Comparison of ENCODE assay signal across 20 cellular contexts in the genomic region with DNA sequence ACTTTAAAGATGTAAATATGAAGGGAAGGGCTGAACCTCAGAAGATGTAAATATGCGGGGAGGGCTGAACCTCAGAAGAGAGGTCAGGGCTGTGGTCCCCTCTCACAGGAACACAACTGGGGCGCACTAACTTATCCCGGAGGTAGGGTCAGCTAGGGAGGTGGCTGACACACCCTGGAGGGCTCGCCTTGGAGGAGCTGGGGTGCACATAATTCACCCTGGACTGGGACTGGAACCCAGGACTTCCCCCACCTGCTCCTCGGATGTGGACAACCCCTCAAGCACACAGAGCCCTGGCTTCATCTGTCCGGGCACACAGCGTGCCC. TPM values are rescaled to one million over a fixed set of nuclear protein-coding genes. Genes with fewer than 3 reads are reported as not detected.
DNase-seq lines count a peak whose midpoint lies in the region; ATAC-seq, FAIRE-seq and TF ChIP-seq lines count a peak whose summit lies in the region.
"Had no signal": no experiment of that assay in that cellular context is flagged by ENCODE, and none has a peak within 500 bp of the region (broad histone marks: within the 10 kb centered on the region; RNA-seq: fewer than 3 reads in every experiment).

No MANE protein-coding gene starts in this region.

- H3K27ac ChIP-seq in HepG2 (ENCODE audit: extremely low read length, insufficient read depth, low read length) (no peak overlapping the region), right lobe of liver (no peak overlapping the region), upper lobe of right lung (no peak overlapping the region), thyroid gland (no peak overlapping the region)
- H3K27ac ChIP-seq: dorsolateral prefrontal cortex, left ventricle myocardium inferior, RWPE1, sigmoid colon, uterus had no signal

- no TSS peak for BruUV-seq in HepG2 (replicated peaks; lab: Mats Ljungman, UMichigan)

- no peak overlapping the region for H3K9ac ChIP-seq in HepG2 (ENCODE audit: insufficient read depth, low read depth, low read length)

- no peak overlapping the region for H3K27ac Mint-ChIP-seq in nephron
- H3K27ac Mint-ChIP-seq in activated CD4-positive, alpha-beta T cell treated with anti-CD3 and anti-CD28 coated beads for 36 hours, result no peak overlapping the region
- H3K27ac Mint-ChIP-seq: activated B cell treated with CpG ODN at 0.5 μM for 24 hours, brain, natural killer cell had no signal

- no peaks in the 10 kb centered on the region for H3K9me3 ChIP-seq in HepG2 (ENCODE audit: low read length)
- H3K9me3 ChIP-seq in right lobe of liver, result no peaks in the 10 kb centered on the region
- H3K9me3 ChIP-seq in upper lobe of right lung, result no peaks in the 10 kb centered on the region
- no peaks in the 10 kb centered on the region for H3K9me3 ChIP-seq in thyroid gland
- H3K9me3 ChIP-seq: left ventricle myocardium inferior, sigmoid colon, uterus had no signal

- POLR2A ChIA-PET in HepG2 (lab: Yijun Ruan, JAX), result no interaction called here
- POLR2A ChIA-PET in activated CD4-positive, alpha-beta T cell treated with anti-CD3 and anti-CD28 coated beads for 36 hours (lab: Charles Lee), result no interaction called here

- H3K36me3 ChIP-seq in HepG2 (replicated peaks in 1 of 2; ENCODE audit: control insufficient read depth in 1 of 2, insufficient read depth in 2 of 2, low read length in 2 of 2), result no peaks in the 10 kb centered on the region
- H3K36me3 ChIP-seq in right lobe of liver, result no peaks in the 10 kb centered on the region
- no peaks in the 10 kb centered on the region for H3K36me3 ChIP-seq in upper lobe of right lung
- no peaks in the 10 kb centered on the region for H3K36me3 ChIP-seq in thyroid gland
- H3K36me3 ChIP-seq: left ventricle myocardium inferior, sigmoid colon, uterus had no signal

- H3K4me1 ChIP-seq in HepG2 (ENCODE audit: insufficient read depth, low read length), result peaks cover 13% of the 10 kb centered on the region
- H3K4me1 ChIP-seq in right lobe of liver, result peaks cover 0 to 4% (median 0%) of the 10 kb centered on the region in 4 donors
- peaks cover 3% of the 10 kb centered on the region for H3K4me1 ChIP-seq in upper lobe of right lung
- H3K4me1 ChIP-seq in thyroid gland, result peaks cover 4 to 11% of the 10 kb centered on the region in 2 donors

- no peaks in the 10 kb centered on the region for H3K4me1 Mint-ChIP-seq in nephron
- peaks cover 3% of the 10 kb centered on the region for H3K4me1 Mint-ChIP-seq in activated CD4-positive, alpha-beta T cell treated with anti-CD3 and anti-CD28 coated beads for 36 hours
- H3K4me1 Mint-ChIP-seq: brain, natural killer cell had no signal

- FAIRE-seq in HepG2 (lab: Jason Lieb, UNC), result no peak

- H3K4me3 Mint-ChIP-seq in nephron, result peak overlapping the region; percentile 8 to 55 (median 19)
- H3K4me3 Mint-ChIP-seq in activated CD4-positive, alpha-beta T cell treated with anti-CD3 and anti-CD28 coated beads for 36 hours, result no peak overlapping the region
- H3K4me3 Mint-ChIP-seq: activated B cell treated with CpG ODN at 0.5 μM for 24 hours, natural killer cell had no signal

- 95% methylated on average over 4 of the region's 7 CpGs for WGBS in HepG2 (ENCODE audit: low lambda C conversion rate)
- WGBS in right lobe of liver (ENCODE audit: insufficient coverage, low coverage, low lambda C conversion rate, missing lambda C conversion rate), result 47% methylated on average over 5 of the region's 7 CpGs
- WGBS in thyroid gland, 2 donors, result 88 to 94% methylated on average over 3 to 4 of the region's 7 CpGs

- no peak overlapping the region for H2AFZ ChIP-seq in HepG2 (ENCODE audit: low read length)

- no peaks in the 10 kb centered on the region for H3K36me3 Mint-ChIP-seq in nephron (ENCODE audit: low read depth)
- no peaks in the 10 kb centered on the region for H3K36me3 Mint-ChIP-seq in activated CD4-positive, alpha-beta T cell treated with anti-CD3 and anti-CD28 coated beads for 36 hours (ENCODE audit: low read depth)
- H3K36me3 Mint-ChIP-seq: brain; CD4-positive, alpha-beta memory T cell; natural killer cell had no signal

- H3K4me3 ChIP-seq in HepG2 (replicated peaks in 1 of 3; ENCODE audit: insufficient read depth in 1 of 3, low read depth in 2 of 3, low read length in 3 of 3) (peak overlapping the region in 1 of 3 experiments; percentile 77; a peak in 2 of 6 replicates), right lobe of liver (no peak overlapping the region), epithelial cell of esophagus (ENCODE audit: low read length) (peak overlapping the region; percentile 31), upper lobe of right lung (peak overlapping the region; percentile 43), thyroid gland (replicated peaks in 1 of 3) (peak overlapping the region in 1 of 3 donors; percentile 18)
- H3K4me3 ChIP-seq: uterus had no signal

- peak overlapping the region; percentile 88 for H3K4me2 ChIP-seq in HepG2 (ENCODE audit: low read depth, low read length)

- H3K27me3 ChIP-seq in HepG2 (ENCODE audit: control insufficient read depth in 1 of 2, insufficient read depth in 2 of 2, low read length in 2 of 2) (peaks cover 5 to 34% of the 10 kb centered on the region in 2 experiments; a peak in 4 of 5 replicates), right lobe of liver (no peaks in the 10 kb centered on the region), upper lobe of right lung (peaks cover 22% of the 10 kb centered on the region), thyroid gland (no peaks in the 10 kb centered on the region)

- ATAC-seq in HepG2 (no peak), right lobe of liver (no peak), upper lobe of right lung (no peak)
- ATAC-seq in activated CD4-positive, alpha-beta T cell treated with anti-CD3 and anti-CD28 coated beads for 36 hours, result no peak

- H3K27me3 Mint-ChIP-seq in nephron (ENCODE audit: low read depth), result peaks cover 75% of the 10 kb centered on the region
- H3K27me3 Mint-ChIP-seq in activated CD4-positive, alpha-beta T cell treated with anti-CD3 and anti-CD28 coated beads for 36 hours, result peaks cover 39% of the 10 kb centered on the region

- no peaks in the 10 kb centered on the region for H4K20me1 ChIP-seq in HepG2 (ENCODE audit: insufficient read depth, low read length)

- no peak for TF ChIP-seq RAD21 in HepG2 (CRISPR knock-in tag; IDR thresholded peaks at IDR 0.05)

- DNase-seq in HepG2 (ENCODE audit: low spot score), result no peak
- DNase-seq in right lobe of liver, result no peak
- no peak for DNase-seq in epithelial cell of esophagus (ENCODE audit: low read depth)
- no peak for DNase-seq in upper lobe of right lung
- no peak for DNase-seq in thyroid gland
- no peak for DNase-seq in activated CD4-positive, alpha-beta T cell treated with anti-CD3 and anti-CD28 coated beads for 36 hours
- DNase-seq in mesenteric fat pad (ENCODE audit: low spot score), result no peak
- DNase-seq: activated B cell treated with CpG ODN at 0.5 μM for 24 hours; activated naive CD4-positive, alpha-beta T cell; CD4-positive, alpha-beta memory T cell; dorsolateral prefrontal cortex; left ventricle myocardium inferior; natural killer cell; NCI-H1092; NCI-H748 treated with DMSO at 0.1 percent for 48 hours; sigmoid colon; uterus had no signal

- TF ChIP-seq EP300 in HepG2 (IDR thresholded peaks at IDR 0.05; ENCODE audit: low read depth in 2 of 2, low read length in 2 of 2) (no peak), HepG2 (CRISPR knock-in tag; IDR thresholded peaks at IDR 0.05; ENCODE audit: borderline replicate concordance) (no peak)

- in situ Hi-C loops in HepG2 (cut with HindIII; ENCODE audit: extremely low pct_ligation_motif_present, low pct_unique_long_range_greater_than_20kb), result no loop called here

- no peak for TF ChIP-seq POLR2A in HepG2 (IDR thresholded peaks at IDR 0.05; ENCODE audit: insufficient read depth in 1 of 2, low read depth in 2 of 2, low read length in 2 of 2)
- TF ChIP-seq POLR2A in right lobe of liver (IDR thresholded peaks at IDR 0.05), result no peak
- TF ChIP-seq POLR2A in thyroid gland (IDR thresholded peaks at IDR 0.05), result no peak

- H3K79me2 ChIP-seq in HepG2 (ENCODE audit: insufficient read depth, low read length), result no peaks in the 10 kb centered on the region

- no peak for TF ChIP-seq CTCF in HepG2 (CRISPR knock-in tag; IDR thresholded peaks at IDR 0.05)
- TF ChIP-seq CTCF in right lobe of liver (IDR thresholded peaks at IDR 0.05), result no peak
- no peak for TF ChIP-seq CTCF in epithelial cell of esophagus (IDR thresholded peaks at IDR 0.05; ENCODE audit: insufficient read depth, low read depth, low read length, missing control alignments)
- TF ChIP-seq CTCF in nephron (IDR thresholded peaks at IDR 0.05; ENCODE audit: unreplicated experiment in 3 of 3), result no peak
- no peak for TF ChIP-seq CTCF in upper lobe of right lung (IDR thresholded peaks at IDR 0.05)
- no peak for TF ChIP-seq CTCF in thyroid gland (IDR thresholded peaks at IDR 0.05)

- CTCF ChIA-PET in HepG2 (lab: Yijun Ruan, JAX; ENCODE audit: low intra/inter-chr PET ratio, low total read pairs), result no interaction called here
- CTCF ChIA-PET in activated CD4-positive, alpha-beta T cell treated with anti-CD3 and anti-CD28 coated beads for 36 hours (lab: Charles Lee), result no interaction called here

- intact Hi-C loops in HepG2 (cut with micrococcal nuclease; ENCODE audit: unreplicated experiment) (no loop called here), right lobe of liver (cut with DNase I) (no loop called here), upper lobe of right lung (cut with DNase I) (no loop called here), thyroid gland (cut with DNase I) (no loop called here)
- intact Hi-C loops in activated CD4-positive, alpha-beta T cell treated with anti-CD3 and anti-CD28 coated beads for 36 hours (cut with DNase I, micrococcal nuclease), result loop anchor here in 1 of 2 experiments (10.0 kb wide), 1 partner anchor 421 kb away; no protein-coding TSS in a partner anchor

- H3K9me3 Mint-ChIP-seq in nephron, result no peaks in the 10 kb centered on the region
- H3K9me3 Mint-ChIP-seq in activated CD4-positive, alpha-beta T cell treated with anti-CD3 and anti-CD28 coated beads for 36 hours (ENCODE audit: low read depth), result no peaks in the 10 kb centered on the region
- H3K9me3 Mint-ChIP-seq: activated B cell treated with CpG ODN at 0.5 μM for 24 hours, natural killer cell had no signal

RNA-seq across cellular contexts. Expression of a gene that starts 13.9 kb away (rescaled TPM):
- 0.33 and 0.90 TPM in 2 replicates for total RNA-seq in HepG2 (2016; rRNA removed; fragmentation: Illumina TruSeq; extraction: Trizol)
- 0.44 and 0.61 TPM in 2 replicates for total RNA-seq in HepG2 (2016; cell fraction: cytosol; rRNA removed; fragmentation: Illumina TruSeq; extraction: Trizol; ENCODE audit: low read depth)
- total RNA-seq in HepG2 (2016; cell fraction: insoluble cytoplasmic fraction; rRNA removed; fragmentation: Illumina TruSeq; extraction: Trizol), result 0.48 and 1.2 TPM in 2 replicates
- total RNA-seq in HepG2 (2016; cell fraction: membrane; rRNA removed; fragmentation: Illumina TruSeq; extraction: Trizol), result 0.79 and 1.1 TPM in 2 replicates
- total RNA-seq in HepG2 (2016; cell fraction: nucleus; rRNA removed; fragmentation: Illumina TruSeq; extraction: Trizol), result 0.50 and 0.81 TPM in 2 replicates
- 1.5 and 1.7 TPM in 2 replicates for polyA plus RNA-seq in HepG2 (2011; rRNA removed)
- polyA plus RNA-seq in HepG2 (2011; cell fraction: cytosol; rRNA removed), result 0.79 and 1.2 TPM in 2 replicates
- 1.1 and 1.7 TPM in 2 replicates for polyA plus RNA-seq in HepG2 (2011; cell fraction: nucleus; rRNA removed)
- polyA plus RNA-seq in HepG2 (2012), result 0.32 and 0.73 TPM in 2 replicates
- polyA plus RNA-seq in HepG2 (2016; cell fraction: cytosol; fragmentation: Illumina TruSeq; extraction: Trizol; ENCODE audit: low read depth), result 0.38 and 0.95 TPM in 2 replicates
- 1.2 and 1.3 TPM in 2 replicates for polyA plus RNA-seq in HepG2 (2016; cell fraction: insoluble cytoplasmic fraction; fragmentation: Illumina TruSeq; extraction: Trizol; ENCODE audit: low read depth)
- 0.62 and 0.74 TPM in 2 replicates for polyA plus RNA-seq in HepG2 (2016; cell fraction: membrane; fragmentation: Illumina TruSeq; extraction: Trizol; ENCODE audit: low read depth)
- 1.8 and 2.5 TPM in 2 replicates for polyA plus RNA-seq in HepG2 (2016; cell fraction: nucleus; fragmentation: Illumina TruSeq; extraction: Trizol; ENCODE audit: insufficient read depth, low read depth)
- 0.47 and 1.9 TPM in 2 replicates for polyA minus RNA-seq in HepG2 (2011; rRNA and poly(A)+ RNA removed; ENCODE audit: low replicate concordance)
- polyA minus RNA-seq in HepG2 (2011; cell fraction: cytosol; rRNA and poly(A)+ RNA removed), result 1.2 and 1.3 TPM in 2 replicates
- 0.77 and 1.4 TPM in 2 replicates for polyA minus RNA-seq in HepG2 (2011; cell fraction: nucleus; rRNA and poly(A)+ RNA removed)
- total RNA-seq in right lobe of liver, result 1 to 10 TPM in 5 of 6 experiments, under 1 TPM in 1; 0.34 to 8.5 (median 3.4) TPM
- total RNA-seq in upper lobe of right lung, result 42.1 TPM
- total RNA-seq in thyroid gland, result 10 to 100 TPM; 13.6 to 56.0 (median 33.5) TPM
- under 1 TPM in 1 of 2 experiments, not detected in 1; 0.11 TPM for total RNA-seq in activated CD4-positive, alpha-beta T cell treated with anti-CD3 and anti-CD28 coated beads for 36 hours
- total RNA-seq in mesenteric fat pad, result 0.45 TPM
- total RNA-seq: CD4-positive, alpha-beta memory T cell had no signal
- polyA plus RNA-seq: CD4-positive, alpha-beta memory T cell had no signal

Comparison
In these comparisons a context has a peak if more than half of its experiments do, and no peak if none do; other contexts are left out.
1. H3K4me3 ChIP-seq: peak in epithelial cell of esophagus (single experiment) and upper lobe of right lung (single experiment); none in right lobe of liver (0 of 3).